In the genomic region with DNA sequence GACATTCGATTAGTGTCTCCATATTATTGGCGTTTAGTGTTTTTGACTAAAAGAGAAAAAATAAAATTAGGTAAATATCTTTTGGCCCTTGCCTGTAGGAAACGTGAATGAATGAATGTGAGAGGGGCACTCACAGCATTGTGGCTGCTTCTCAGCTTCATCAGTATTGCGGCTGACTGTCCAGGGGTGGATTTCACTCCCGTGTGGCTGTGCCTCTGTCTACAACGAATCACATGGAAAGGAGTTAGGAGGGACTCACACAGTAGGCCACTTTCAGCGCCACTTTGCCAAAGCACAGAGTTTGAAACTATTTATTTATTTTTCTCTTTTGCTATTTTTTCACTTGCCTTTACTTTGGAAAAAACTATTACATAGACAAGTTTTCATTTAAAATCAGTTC, we compare ENCODE assay signal across 12 cellular contexts. TPM values are rescaled to one million over a fixed set of nuclear protein-coding genes. Genes with fewer than 3 reads are reported as not detected.
DNase-seq lines count a peak whose midpoint lies in the region; ATAC-seq and TF ChIP-seq lines count a peak whose summit lies in the region.
"Had no signal": no experiment of that assay in that cellular context is flagged by ENCODE, and none has a peak within 500 bp of the region (broad histone marks: within the 10 kb centered on the region; RNA-seq: fewer than 3 reads in every experiment).

No MANE protein-coding gene starts in this region.

- H3K27ac ChIP-seq in SJCRH30, result no peak overlapping the region
- H3K27ac ChIP-seq in coronary artery, result no peak overlapping the region
- no peak overlapping the region for H3K27ac ChIP-seq in subcutaneous abdominal adipose tissue (ENCODE audit: low read depth, low read length)

- peak overlapping the region in 1 of 5 donors; percentile 64 for H3K9ac ChIP-seq in subcutaneous abdominal adipose tissue (ENCODE audit: low read length in 5 of 5)

- DNase-seq in activated CD4-positive, alpha-beta T cell treated with anti-CD3 and anti-CD28 coated beads, Interleukin-2, amount 50 U/mL, for 1 hour, result peak; percentile 40
- DNase-seq in activated CD4-positive, alpha-beta T cell treated with anti-CD3 and anti-CD28 coated beads, Interleukin-2, amount 50 U/mL, for 48 hours, result no peak
- DNase-seq in SJCRH30, result peak in 1 of 2 experiments; percentile 28
- DNase-seq in coronary artery (ENCODE audit: low spot score), result no peak
- DNase-seq in SHP77 treated with DMSO at 0.1 percent for 48 hours (lab: John Stamatoyannopoulos, UW), result no peak
- DNase-seq in NCI-H187 treated with DMSO at 0.1 percent for 48 hours (lab: John Stamatoyannopoulos, UW), result no peak
- DNase-seq: amniotic stem cell, kidney glomerular epithelial cell, NCI-H1105 treated with DMSO at 0.1 percent for 48 hours had no signal

- no peak for ATAC-seq in GM21360 (IDR thresholded peaks at IDR 0.05; ENCODE audit: unreplicated experiment)

- peaks cover 42% of the 10 kb centered on the region for H3K4me1 ChIP-seq in SJCRH30
- H3K4me1 ChIP-seq in subcutaneous abdominal adipose tissue (ENCODE audit: control insufficient read depth in 5 of 5, insufficient read depth in 5 of 5, low read length in 5 of 5), result peaks cover 0 to 23% (median 12%) of the 10 kb centered on the region in 5 donors

- H3K4me3 ChIP-seq in SJCRH30 (peak overlapping the region; percentile 46), coronary artery (peak overlapping the region; percentile 53), subcutaneous abdominal adipose tissue (ENCODE audit: low read depth in 1 of 5, low read length in 5 of 5) (peak overlapping the region in 4 of 5 donors; percentile 54 to 62 (median 58))

- TF ChIP-seq CTCF in coronary artery (IDR thresholded peaks at IDR 0.05), result no peak

- H3K27me3 ChIP-seq in SJCRH30, result no peaks in the 10 kb centered on the region
- H3K27me3 ChIP-seq in subcutaneous abdominal adipose tissue (ENCODE audit: control insufficient read depth in 5 of 5, insufficient read depth in 4 of 5, low read length in 5 of 5), result peaks cover 0 to 11% (median 0%) of the 10 kb centered on the region in 5 donors

- H3K36me3 ChIP-seq in SJCRH30 (no peaks in the 10 kb centered on the region), subcutaneous abdominal adipose tissue (ENCODE audit: control insufficient read depth in 5 of 5, insufficient read depth in 5 of 5, low read length in 5 of 5) (peaks cover 0 to 6% (median 4%) of the 10 kb centered on the region in 5 donors)

- H3K9me3 ChIP-seq in SJCRH30 (replicated peaks) (no peaks in the 10 kb centered on the region), subcutaneous abdominal adipose tissue (ENCODE audit: control insufficient read depth in 5 of 5, low read length in 5 of 5) (no peaks in the 10 kb centered on the region)

RNA-seq across cellular contexts. Expression of gene TAGAP, which starts 0.8 kb away (rescaled TPM):
- total RNA-seq in SJCRH30 (2014; rRNA removed; shearing (Covaris generic)), result 4.7 and 5.2 TPM in 2 replicates
- total RNA-seq: A673 had no signal

RNA-seq across cellular contexts. Expression of gene RSPH3, which starts 44.0 kb away (rescaled TPM):
- total RNA-seq in SJCRH30 (2014; rRNA removed; shearing (Covaris generic)), result 1.2 and 1.8 TPM in 2 replicates
